ENCODE assay signal across 8 cellular contexts in genomic region chr3:53881691-53882593, GRCh38. TPM values are rescaled to one million over a fixed set of nuclear protein-coding genes. Genes with fewer than 3 reads are reported as not detected.
A peak's percentile ranks its signal among the peaks of the same experiment; 100 is the strongest.
DNase-seq lines count a peak whose midpoint lies in the region; ATAC-seq and TF ChIP-seq lines count a peak whose summit lies in the region.

ACTR8 (minus strand) TSS chr3:53882152; CDS start chr3:53882101, 51 bp downstream.

- H3K27me3 ChIP-seq in AG04450 (ENCODE audit: control insufficient read depth, insufficient read depth, low read length) = no peaks in the 10 kb centered on the region

- CTCF ChIA-PET in AG04450 (lab: Charles Lee) = interaction anchor here (1.2 to 1.9 kb wide), 2 partner anchors 57 to 582 kb away, joined by 3 to 6 read pairs; no protein-coding TSS in a partner anchor

- TF ChIP-seq CTCF in AG04450 (IDR thresholded peaks at IDR 0.05; ENCODE audit: low read depth, low read length) (peak; percentile 16; the same call in 1 of the 2 replicates), choroid plexus epithelial cell (conservative IDR thresholded peaks at IDR 0.05; ENCODE audit: low read depth, low read length) (peak; percentile 5)

- H3K4me3 ChIP-seq in AG04450 (ENCODE audit: low read depth, low read length) = peak within 1 kb of the TSS; percentile 91
- H3K4me3 ChIP-seq in choroid plexus epithelial cell (ENCODE audit: low read depth, low read length) = peak within 1 kb of the TSS; percentile 78

- peak; percentile 55 for ATAC-seq in GM18870 (IDR thresholded peaks at IDR 0.05; ENCODE audit: unreplicated experiment)
- ATAC-seq in HG03108 (IDR thresholded peaks at IDR 0.05; ENCODE audit: unreplicated experiment) = peak; percentile 83

- peak within 1 kb of the TSS; percentile 82 for H3K27ac ChIP-seq in AG04450 (ENCODE audit: low read depth, low read length)

- no peaks in the 10 kb centered on the region; the same call in 1 of the 2 replicates for H3K9me3 ChIP-seq in AG04450 (ENCODE audit: control insufficient read depth, insufficient read depth, low read length)

- POLR2A ChIA-PET in AG04450 (lab: Yijun Ruan, JAX) = interaction anchor here (1.2 to 2.7 kb wide), 2 partner anchors 10 to 534 kb away, joined by 3 to 16 read pairs; partner anchors contain the start of gene SELENOK

- DNase-seq in AG04450 (ENCODE audit: low read depth, low spot score) (peak; percentile 61), NCI-H460 (ENCODE audit: extremely low read depth, low read depth) (peak; percentile 65), choroid plexus epithelial cell (ENCODE audit: low read depth) (peak; percentile 87), kidney glomerular epithelial cell (lab: John Stamatoyannopoulos, UW) (peak; percentile 39)
- DNase-seq in activated CD4-positive, alpha-beta T cell treated with anti-CD3 and anti-CD28 coated beads for 24 hours (ENCODE audit: low read depth in 2 of 2) = peak; percentile 77 to 82
- DNase-seq in stimulated activated CD4-positive, alpha-beta T cell treated with anti-CD3 and anti-CD28 coated beads, Interleukin-15, amount 100 ng/mL, for 48 hours (ENCODE audit: low read depth in 2 of 2) = peak; percentile 58 to 73

RNA-seq across cellular contexts. Expression of gene ACTR8, which starts in this region (rescaled TPM):
- polyA plus RNA-seq in AG04450 (2011; rRNA removed) = 34.9 and 37.5 TPM in 2 replicates
- polyA minus RNA-seq in AG04450 (2011; rRNA and poly(A)+ RNA removed) = 46.3 and 61.9 TPM in 2 replicates
- total RNA-seq in NCI-H460 (2014; rRNA removed; shearing (Covaris generic)) = 15.1 and 15.2 TPM in 2 replicates
- polyA plus RNA-seq in NCI-H460 (2014; cell fraction: nucleus; rRNA removed) = 7.7 and 10.2 TPM in 2 replicates

Comparison
In these comparisons a context has a peak if more than half of its experiments do, and no peak if none do; other contexts are left out.
1. Peak in every context shown above with its lines: DNase-seq, ATAC-seq, H3K4me3 ChIP-seq and H3K27ac ChIP-seq.